In the genomic region with DNA sequence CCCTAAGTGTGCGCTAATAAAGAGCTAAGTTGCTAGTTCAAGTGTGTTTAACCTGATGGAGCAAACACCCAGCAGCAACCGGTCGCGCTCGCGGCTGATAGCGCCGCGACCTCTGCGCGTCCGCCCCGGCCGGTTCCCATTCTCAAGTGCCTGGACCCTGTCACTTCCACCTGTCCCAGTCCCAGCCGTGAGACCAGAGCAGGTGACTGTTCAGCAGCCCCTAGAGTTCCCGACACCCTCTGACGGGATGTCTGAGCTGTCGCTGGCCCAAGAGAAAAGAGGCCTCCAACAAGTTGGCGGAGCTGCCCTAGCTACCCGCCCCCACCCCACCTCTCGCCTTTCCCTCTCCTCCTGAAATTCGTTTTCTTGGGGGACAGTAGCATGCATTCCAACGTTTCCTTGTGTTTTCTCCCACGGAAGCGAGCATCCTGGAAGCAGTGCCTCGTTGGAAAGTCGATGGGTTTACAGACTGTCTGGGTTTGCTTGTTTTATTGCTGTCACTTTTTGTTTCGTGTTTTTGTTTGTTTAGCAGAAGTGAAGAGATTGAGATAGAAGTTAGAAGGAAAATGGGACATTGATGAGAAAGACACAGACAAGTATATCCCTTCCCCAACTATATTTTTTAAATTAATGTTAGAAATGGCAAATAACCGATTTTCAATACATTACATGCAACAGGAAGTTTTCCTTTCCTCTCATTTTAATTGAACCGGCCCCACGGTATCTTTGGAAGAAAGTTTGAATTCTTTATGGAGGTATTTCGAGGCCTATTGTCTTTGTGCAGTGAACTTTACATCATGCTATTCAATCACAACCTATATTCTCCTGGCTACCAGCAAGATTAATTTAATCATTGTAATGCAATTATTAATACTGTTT, we compare ENCODE assay signal across 15 cellular contexts. TPM values are rescaled to one million over a fixed set of nuclear protein-coding genes. Genes with fewer than 3 reads are reported as not detected.
DNase-seq lines count a peak whose midpoint lies in the region; ATAC-seq, FAIRE-seq and TF ChIP-seq lines count a peak whose summit lies in the region.
"Had no signal": no experiment of that assay in that cellular context is flagged by ENCODE, and none has a peak within 500 bp of the region (broad histone marks: within the 10 kb centered on the region; RNA-seq: fewer than 3 reads in every experiment).

No MANE protein-coding gene starts in this region.

- H3K36me3 Mint-ChIP-seq in CD4-positive, alpha-beta T cell (ENCODE audit: low read depth), result no peaks in the 10 kb centered on the region
- no peaks in the 10 kb centered on the region for H3K36me3 Mint-ChIP-seq in neural crest cell (ENCODE audit: low read depth)
- H3K36me3 Mint-ChIP-seq: natural killer cell had no signal

- FAIRE-seq in small intestine (lab: Jason Lieb, UNC), result no peak

- H3K9ac ChIP-seq in HUES48 (ENCODE audit: low read depth, low read length), result no peak overlapping the region
- H3K9ac ChIP-seq: BLaER1 had no signal

- no peak for TF ChIP-seq CTCF in CD4-positive, alpha-beta T cell (IDR thresholded peaks at IDR 0.05)
- TF ChIP-seq CTCF in fibroblast of the aortic adventitia (IDR thresholded peaks at IDR 0.05; ENCODE audit: insufficient read depth, low read length), result no peak
- TF ChIP-seq CTCF in neural crest cell (conservative IDR thresholded peaks at IDR 0.05), result no peak

- WGBS in small intestine, 3 donors, result 25 to 49% (median 48%) methylated on average over 32 of the region's 32 CpGs

- H3K27me3 ChIP-seq in CD4-positive, alpha-beta T cell (ENCODE audit: control insufficient read depth, insufficient read depth, low read length), result peaks cover 95% of the 10 kb centered on the region
- H3K27me3 ChIP-seq in HUES48 (ENCODE audit: control insufficient read depth, insufficient read depth, low read length), result peaks cover 71% of the 10 kb centered on the region
- H3K27me3 ChIP-seq in small intestine (ENCODE audit: control insufficient read depth in 2 of 2, insufficient read depth in 2 of 2, low read length in 2 of 2), result peaks cover 0 to 27% of the 10 kb centered on the region in 2 donors

- ATAC-seq in CD4-positive, alpha-beta T cell (ENCODE audit: poor library complexity), result no peak
- no peak for ATAC-seq in HG03342 (IDR thresholded peaks at IDR 0.05; ENCODE audit: unreplicated experiment)
- ATAC-seq: activated T-helper 17 cell treated with anti-CD3 and anti-CD28 coated beads, Interleukin-2, amount 50 U/mL, for 72 hours; natural killer cell; PC-3; T-cell had no signal

- POLR2A ChIA-PET in CD4-positive, alpha-beta T cell (lab: Charles Lee), result no interaction called here

- H3K4me1 Mint-ChIP-seq in CD4-positive, alpha-beta T cell (ENCODE audit: low read depth), result peaks cover 47% of the 10 kb centered on the region
- H3K4me1 Mint-ChIP-seq in neural crest cell, result peaks cover 43% of the 10 kb centered on the region

- H3K9me3 ChIP-seq in CD4-positive, alpha-beta T cell (ENCODE audit: control insufficient read depth, low read length), result no peaks in the 10 kb centered on the region
- H3K9me3 ChIP-seq in HUES48 (ENCODE audit: control insufficient read depth, insufficient read depth, low read length) (no peaks in the 10 kb centered on the region), small intestine (ENCODE audit: control insufficient read depth, low read depth) (no peaks in the 10 kb centered on the region)

- H3K27ac ChIP-seq in CD4-positive, alpha-beta T cell (ENCODE audit: low read depth, low read length), result no peak overlapping the region
- H3K27ac ChIP-seq in HUES48 (ENCODE audit: low read depth, low read length) (no peak overlapping the region), small intestine (ENCODE audit: low read depth in 1 of 2, low read length in 1 of 2) (no peak overlapping the region)
- H3K27ac ChIP-seq: BLaER1 had no signal

- CTCF ChIA-PET in CD4-positive, alpha-beta T cell (lab: Charles Lee), result no interaction called here

- no peak overlapping the region for H3K27ac Mint-ChIP-seq in CD4-positive, alpha-beta T cell
- H3K27ac Mint-ChIP-seq in neural crest cell (ENCODE audit: unreplicated experiment), result no peak overlapping the region
- H3K27ac Mint-ChIP-seq: activated T-helper 17 cell treated with anti-CD3 and anti-CD28 coated beads, Interleukin-2, amount 50 U/mL, for 72 hours; natural killer cell had no signal

- intact Hi-C loops in CD4-positive, alpha-beta T cell (cut with DNase I, micrococcal nuclease), result loop anchor here (5.0 to 10.0 kb wide), 2 partner anchors 519 to 522 kb away; no protein-coding TSS in a partner anchor

- H3K4me1 ChIP-seq in HUES48 (ENCODE audit: control insufficient read depth, insufficient read depth, low read length) (peaks cover 43% of the 10 kb centered on the region), small intestine (ENCODE audit: control insufficient read depth in 2 of 2, insufficient read depth in 1 of 2, low read depth in 1 of 2, low read length in 1 of 2) (no peaks in the 10 kb centered on the region)

- H3K27me3 Mint-ChIP-seq in CD4-positive, alpha-beta T cell, result peaks cover 96% of the 10 kb centered on the region
- peaks cover 90% of the 10 kb centered on the region for H3K27me3 Mint-ChIP-seq in neural crest cell (ENCODE audit: low read depth)

- DNase-seq in CD4-positive, alpha-beta T cell, result no peak
- DNase-seq in fibroblast of the aortic adventitia (ENCODE audit: low read depth), result no peak
- no peak for DNase-seq in neural crest cell (ENCODE audit: low read depth, low spot score)
- DNase-seq in small intestine, result no peak
- no peak for DNase-seq in pons (ENCODE audit: low spot score)
- no peak for DNase-seq in NCI-H226
- DNase-seq: activated CD4-positive, alpha-beta T cell treated with anti-CD3 and anti-CD28 coated beads for 4 hours; MV-4-11; natural killer cell; PC-3; T-cell had no signal

- no peaks in the 10 kb centered on the region for H3K9me3 Mint-ChIP-seq in CD4-positive, alpha-beta T cell
- no peaks in the 10 kb centered on the region for H3K9me3 Mint-ChIP-seq in neural crest cell
- H3K9me3 Mint-ChIP-seq: activated T-helper 17 cell treated with anti-CD3 and anti-CD28 coated beads, Interleukin-2, amount 50 U/mL, for 72 hours; natural killer cell had no signal

- no peaks in the 10 kb centered on the region for H3K36me3 ChIP-seq in HUES48 (ENCODE audit: control insufficient read depth, insufficient read depth, low read length)
- no peaks in the 10 kb centered on the region for H3K36me3 ChIP-seq in small intestine (ENCODE audit: control insufficient read depth in 2 of 2, insufficient read depth in 2 of 2, low read length in 2 of 2)
- H3K36me3 ChIP-seq: BLaER1 had no signal

- H3K4me3 Mint-ChIP-seq in CD4-positive, alpha-beta T cell, result peak overlapping the region; percentile 8
- peak overlapping the region; percentile 68 for H3K4me3 Mint-ChIP-seq in neural crest cell
- H3K4me3 Mint-ChIP-seq: natural killer cell had no signal

- H3K4me3 ChIP-seq in HUES48 (ENCODE audit: low read depth, low read length) (peak overlapping the region; percentile 59), fibroblast of the aortic adventitia (ENCODE audit: low read depth, low read length) (peak overlapping the region; percentile 37), small intestine (ENCODE audit: low read depth in 1 of 2, low read length in 2 of 2) (peak overlapping the region in 1 of 2 donors; percentile 9)
- H3K4me3 ChIP-seq: BLaER1 had no signal

RNA-seq across cellular contexts. Expression of a gene that starts 3.2 kb away (rescaled TPM):
- total RNA-seq in CD4-positive, alpha-beta T cell, result not detected
- total RNA-seq in fibroblast of the aortic adventitia (ENCODE audit: low replicate concordance) (10.1 and 44.3 TPM in 2 replicates), neural crest cell (1.1 and 2.9 TPM in 2 replicates)
- 10 to 100 TPM; 11.1 to 29.1 (median 20.4) TPM for polyA plus RNA-seq in small intestine
- total RNA-seq: activated T-helper 17 cell treated with anti-CD3 and anti-CD28 coated beads, Interleukin-2, amount 50 U/mL, for 72 hours had no signal
